ENCODE assay signal across 14 cellular contexts in genomic region chr19:5851302-5851701, GRCh38. TPM values are rescaled to one million over a fixed set of nuclear protein-coding genes. Genes with fewer than 3 reads are reported as not detected.
A peak's percentile ranks its signal among the peaks of the same experiment; 100 is the strongest.
DNase-seq lines count a peak whose midpoint lies in the region; TF ChIP-seq lines count a peak whose summit lies in the region.
"Had no signal": no experiment of that assay in that cellular context is flagged by ENCODE, and none has a peak within 500 bp of the region (broad histone marks: within the 10 kb centered on the region; RNA-seq: fewer than 3 reads in every experiment).

TSS of gene FUT3 (minus strand) at chr19:5851449.

- no peaks in the 10 kb centered on the region for H3K36me3 ChIP-seq in BLaER1 treated with 17β-estradiol and CSF1 and Interleukin-3, amounts not matched to agents 10 nM and 100 nM
- H3K36me3 ChIP-seq in colonic mucosa (no peaks in the 10 kb centered on the region), mucosa of rectum (ENCODE audit: control insufficient read depth in 2 of 2, insufficient read depth in 2 of 2, low read length in 2 of 2) (no peaks in the 10 kb centered on the region)
- H3K36me3 ChIP-seq: prostate gland had no signal

- no peak within 1 kb of the TSS for H2AK5ac ChIP-seq in H9 (ENCODE audit: insufficient read length, low read length)

- H3K4me1 Mint-ChIP-seq in H9 = peaks cover 4 to 7% of the 10 kb centered on the region in 2 experiments; a peak in 3 of 4 replicates
- peaks cover 1% of the 10 kb centered on the region for H3K4me1 Mint-ChIP-seq in osteocyte (ENCODE audit: unreplicated experiment)
- H3K4me1 Mint-ChIP-seq: naive B cell had no signal

- intact Hi-C loops in colonic mucosa (cut with DNase I) = no loop called here

- H3K56ac ChIP-seq in H9 (ENCODE audit: insufficient read length, low read depth, low read length) = no peak within 1 kb of the TSS

- H4K20me1 ChIP-seq in BLaER1 treated with 17β-estradiol and CSF1 and Interleukin-3, amounts not matched to agents 10 nM and 100 nM = no peaks in the 10 kb centered on the region
- no peaks in the 10 kb centered on the region for H4K20me1 ChIP-seq in H9 (ENCODE audit: control insufficient read depth, insufficient read depth, insufficient read length)

- no CpG with 5 or more reads among the region's 10 CpGs for WGBS in H9 (ENCODE audit: extremely low coverage, insufficient read length, low lambda C conversion rate)

- H3K23ac ChIP-seq in H9 (ENCODE audit: insufficient read length, low read depth, low read length) = no peak within 1 kb of the TSS

- no peak within 1 kb of the TSS for H3K18ac ChIP-seq in H9 (ENCODE audit: insufficient read length, low read depth, low read length)

- no peak within 1 kb of the TSS for H3K4me3 ChIP-seq in BLaER1 treated with 17β-estradiol and CSF1 and Interleukin-3, amounts not matched to agents 10 nM and 100 nM
- H3K4me3 ChIP-seq in colonic mucosa (peak within 1 kb of the TSS; percentile 31), mucosa of rectum (ENCODE audit: low read length in 2 of 2) (peak within 1 kb of the TSS; percentile 68 to 81)
- H3K4me3 ChIP-seq: prostate gland had no signal

- H3K9me3 Mint-ChIP-seq in H9 (peaks cover 0 to 4% of the 10 kb centered on the region in 2 experiments; a peak in 2 of 5 replicates), osteocyte (ENCODE audit: unreplicated experiment) (no peaks in the 10 kb centered on the region)
- H3K9me3 Mint-ChIP-seq: naive B cell had no signal

- H3K79me2 ChIP-seq in H9 (ENCODE audit: insufficient read depth, low read length) = no peaks in the 10 kb centered on the region

- H3K4me1 ChIP-seq in BLaER1 treated with 17β-estradiol and CSF1 and Interleukin-3, amounts not matched to agents 10 nM and 100 nM = peaks cover 0 to 15% (median 11%) of the 10 kb centered on the region in 10 experiments; a peak in 12 of 20 replicates
- no peaks in the 10 kb centered on the region for H3K4me1 ChIP-seq in colonic mucosa
- H3K4me1 ChIP-seq in mucosa of rectum (ENCODE audit: control insufficient read depth in 2 of 2, insufficient read depth in 2 of 2, low read length in 2 of 2) = peaks cover 2 to 13% of the 10 kb centered on the region in 2 donors
- H3K4me1 ChIP-seq in H9 (ENCODE audit: insufficient read depth, low read length) = no peaks in the 10 kb centered on the region
- H3K4me1 ChIP-seq: prostate gland had no signal

- peaks cover 21% of the 10 kb centered on the region for H3K27me3 Mint-ChIP-seq in H9 (ENCODE audit: low read depth)
- H3K27me3 Mint-ChIP-seq in osteocyte (ENCODE audit: unreplicated experiment) = peaks cover 18% of the 10 kb centered on the region

- DNase-seq in NCI-H2029 (lab: John Stamatoyannopoulos, UW) = peak; percentile 71
- peak; percentile 87 for DNase-seq in colonic mucosa
- DNase-seq in mesenteric fat pad (ENCODE audit: low spot score) = no peak
- no peak for DNase-seq in AML-193 (lab: John Stamatoyannopoulos, UW)
- DNase-seq in H9 = no peak
- no peak for DNase-seq in osteocyte (ENCODE audit: extremely low spot score, unreplicated experiment)
- DNase-seq: amniotic stem cell, islet precursor cell, naive B cell, NCI-H1092, NCI-H2171 treated with DMSO at 0.1 percent for 48 hours had no signal

- H3K27ac Mint-ChIP-seq in H9 (no peak within 1 kb of the TSS), osteocyte (ENCODE audit: unreplicated experiment) (no peak within 1 kb of the TSS)
- H3K27ac Mint-ChIP-seq: naive B cell had no signal

- peak within 1 kb of the TSS in 6 of 11 experiments; percentile 3 to 50 (median 32); a peak in 9 of 22 replicates for H3K4me2 ChIP-seq in BLaER1 treated with 17β-estradiol and CSF1 and Interleukin-3, amounts not matched to agents 10 nM and 100 nM
- H3K4me2 ChIP-seq in H9 (ENCODE audit: insufficient read depth, insufficient read length, low read length) = no peak within 1 kb of the TSS

- H3K9ac ChIP-seq in BLaER1 treated with 17β-estradiol and CSF1 and Interleukin-3, amounts not matched to agents 10 nM and 100 nM = no peak within 1 kb of the TSS
- H3K9ac ChIP-seq in colonic mucosa (ENCODE audit: low read depth in 2 of 2, low read length in 2 of 2) (peak within 1 kb of the TSS; percentile 76 to 84), mucosa of rectum (ENCODE audit: low read depth in 1 of 2, low read length in 2 of 2) (peak within 1 kb of the TSS; percentile 86 to 90), H9 (ENCODE audit: extremely low read depth, insufficient read length, low read length) (no peak within 1 kb of the TSS)

- H2BK15ac ChIP-seq in H9 (ENCODE audit: low read depth, low read length) = no peak within 1 kb of the TSS

- H3K4me3 Mint-ChIP-seq in H9 (no peak within 1 kb of the TSS), osteocyte (ENCODE audit: unreplicated experiment) (no peak within 1 kb of the TSS)

- H2AFZ ChIP-seq in H9 (ENCODE audit: low read length) = no peak within 1 kb of the TSS

- no peak within 1 kb of the TSS for H4K5ac ChIP-seq in H9 (ENCODE audit: insufficient read length, low read depth, low read length)

- H2BK20ac ChIP-seq in H9 (ENCODE audit: low read depth, low read length, poor library complexity, severe bottlenecking) = no peak within 1 kb of the TSS

- H4K8ac ChIP-seq in H9 (replicated peaks; ENCODE audit: insufficient read length, low read depth, low read length) = no peak within 1 kb of the TSS

- no peaks in the 10 kb centered on the region for H3K79me1 ChIP-seq in H9 (ENCODE audit: insufficient read depth, low read depth, low read length, poor library complexity, severe bottlenecking)

- no peak within 1 kb of the TSS for H2BK5ac ChIP-seq in H9 (ENCODE audit: insufficient read length, low read length)

- no peak within 1 kb of the TSS for H2BK12ac ChIP-seq in H9 (ENCODE audit: insufficient read length, low read depth, low read length)

- TF ChIP-seq CTCF in colonic mucosa (IDR thresholded peaks at IDR 0.05) = no peak
- no peak for TF ChIP-seq CTCF in H9 (conservative IDR thresholded peaks at IDR 0.05)
- no peak for TF ChIP-seq CTCF in osteocyte (IDR thresholded peaks at IDR 0.05)

- H3K4ac ChIP-seq in H9 (ENCODE audit: low read depth, low read length) = no peak within 1 kb of the TSS

- no peak within 1 kb of the TSS for H3T11ph ChIP-seq in H9 (ENCODE audit: low read length)

- H3K14ac ChIP-seq in H9 (ENCODE audit: insufficient read depth, low read length) = no peak within 1 kb of the TSS

- no peak within 1 kb of the TSS for H3K27ac ChIP-seq in BLaER1 treated with 17β-estradiol and CSF1 and Interleukin-3, amounts not matched to agents 10 nM and 100 nM
- H3K27ac ChIP-seq in colonic mucosa = peak within 1 kb of the TSS; percentile 75
- H3K27ac ChIP-seq in mucosa of rectum (ENCODE audit: low read depth in 2 of 2, low read length in 2 of 2) = peak within 1 kb of the TSS; percentile 96 to 98
- H3K27ac ChIP-seq in H9 (ENCODE audit: insufficient read length, low read depth, low read length) = no peak within 1 kb of the TSS
- H3K27ac ChIP-seq: prostate gland had no signal

- H2BK120ac ChIP-seq in H9 (ENCODE audit: low read depth, low read length, poor library complexity, severe bottlenecking) = no peak within 1 kb of the TSS

- H3K9me3 ChIP-seq in BLaER1 treated with 17β-estradiol and CSF1 and Interleukin-3, amounts not matched to agents 10 nM and 100 nM (replicated peaks in 1 of 11) = no peaks in the 10 kb centered on the region
- H3K9me3 ChIP-seq in colonic mucosa (no peaks in the 10 kb centered on the region), mucosa of rectum (ENCODE audit: control insufficient read depth in 2 of 2, low read length in 2 of 2) (no peaks in the 10 kb centered on the region), H9 (ENCODE audit: control insufficient read depth, low read depth, low read length) (no peaks in the 10 kb centered on the region)
- H3K9me3 ChIP-seq: prostate gland had no signal

- no peaks in the 10 kb centered on the region for H3K27me3 ChIP-seq in BLaER1 treated with 17β-estradiol and CSF1 and Interleukin-3, amounts not matched to agents 10 nM and 100 nM
- H3K27me3 ChIP-seq in colonic mucosa = no peaks in the 10 kb centered on the region
- H3K27me3 ChIP-seq in mucosa of rectum (ENCODE audit: control insufficient read depth in 2 of 2, insufficient read depth in 2 of 2, low read length in 2 of 2) = no peaks in the 10 kb centered on the region
- H3K27me3 ChIP-seq in H9 (ENCODE audit: insufficient read depth, low read length) = no peaks in the 10 kb centered on the region

- H4K91ac ChIP-seq in H9 (ENCODE audit: insufficient read length, low read depth, low read length) = no peak within 1 kb of the TSS

- no peaks in the 10 kb centered on the region for H3K23me2 ChIP-seq in H9 (ENCODE audit: insufficient read length, low read depth, low read length, poor library complexity, severe bottlenecking)

- H3K36me3 Mint-ChIP-seq in H9 (ENCODE audit: insufficient read depth in 1 of 3, low read depth in 3 of 3) = no peaks in the 10 kb centered on the region
- no peaks in the 10 kb centered on the region for H3K36me3 Mint-ChIP-seq in osteocyte (ENCODE audit: unreplicated experiment)
- H3K36me3 Mint-ChIP-seq: naive B cell had no signal

RNA-seq across cellular contexts. Expression of gene FUT3, which starts in this region (rescaled TPM):
- total RNA-seq in colonic mucosa (100 to 1,000 TPM; 260 to 272 TPM), mesenteric fat pad (not detected), H9 (2021) (not detected in 2 replicates), osteocyte (not detected in 2 replicates)

Comparison
In these comparisons a context has a peak if more than half of its experiments do, and no peak if none do; other contexts are left out.
1. RNA of gene FUT3 (total RNA-seq): 260 to 272 TPM in colonic mucosa; not detected in mesenteric fat pad (single experiment), not detected in H9 and not detected in osteocyte; every median in the first group is over 100 times any median in the second.
2. H3K27ac ChIP-seq: peak in colonic mucosa (single experiment) and mucosa of rectum (2 of 2); none in BLaER1 treated with 17β-estradiol and CSF1 and Interleukin-3, amounts not matched to agents 10 nM and 100 nM (0 of 11) and H9 (single experiment).
3. H3K4me3 ChIP-seq: peak in colonic mucosa (single experiment) and mucosa of rectum (2 of 2); none in BLaER1 treated with 17β-estradiol and CSF1 and Interleukin-3, amounts not matched to agents 10 nM and 100 nM (0 of 10).
4. H3K9ac ChIP-seq: peak in colonic mucosa (2 of 2) and mucosa of rectum (2 of 2); none in BLaER1 treated with 17β-estradiol and CSF1 and Interleukin-3, amounts not matched to agents 10 nM and 100 nM (0 of 11) and H9 (single experiment).
5. DNase-seq: peak in NCI-H2029 (single experiment) and colonic mucosa (single experiment); none in mesenteric fat pad (single experiment), AML-193 (0 of 2), H9 (single experiment) and osteocyte (single experiment).